10 cellular contexts compared by ENCODE assay signal in genomic region chr12:22658214-22658613, GRCh38. TPM values are rescaled to one million over a fixed set of nuclear protein-coding genes. Genes with fewer than 3 reads are reported as not detected.
DNase-seq lines count a peak whose midpoint lies in the region; ATAC-seq and TF ChIP-seq lines count a peak whose summit lies in the region.
"Had no signal": no experiment of that assay in that cellular context is flagged by ENCODE, and none has a peak within 500 bp of the region (broad histone marks: within the 10 kb centered on the region; RNA-seq: fewer than 3 reads in every experiment).

No MANE protein-coding gene starts in this region.

- H3K27me3 ChIP-seq in SK-N-SH (ENCODE audit: insufficient read depth) (no peaks in the 10 kb centered on the region), right cardiac atrium (ENCODE audit: control insufficient read depth, insufficient read depth) (no peaks in the 10 kb centered on the region)

- no peak for TF ChIP-seq POLR2A in lower leg skin (IDR thresholded peaks at IDR 0.05)

- 0 out of 4 replicates have a peak, but pooled peaks of 1 of the 2 experiments have one; percentile 10 for TF ChIP-seq EP300 in SK-N-SH (IDR thresholded peaks at IDR 0.05; ENCODE audit: borderline replicate concordance in 1 of 2, low read depth in 1 of 2, low read length in 1 of 2)

- H2AFZ ChIP-seq in SK-N-SH (ENCODE audit: low read depth) = no peak overlapping the region
- H2AFZ ChIP-seq: parathyroid adenoma had no signal

- peaks cover 0 to 8% of the 10 kb centered on the region in 2 experiments; a peak in 3 of 4 replicates for H3K4me1 ChIP-seq in SK-N-SH (ENCODE audit: control insufficient read depth in 1 of 2, insufficient read depth in 2 of 2, low read depth in 1 of 2, low read length in 1 of 2)
- no peaks in the 10 kb centered on the region for H3K4me1 ChIP-seq in right cardiac atrium (ENCODE audit: control insufficient read depth, insufficient read depth, low read length)
- H3K4me1 ChIP-seq: parathyroid adenoma had no signal

- peaks cover 16% of the 10 kb centered on the region; the same call in 1 of the 2 replicates for H3K79me2 ChIP-seq in SK-N-SH (ENCODE audit: insufficient read depth)
- H3K79me2 ChIP-seq: parathyroid adenoma had no signal

- intact Hi-C loops in right cardiac atrium (cut with DNase I) = no loop called here
- intact Hi-C loops in lower leg skin (cut with DNase I; ENCODE audit: low total_unique reads) = no loop called here

- POLR2A ChIA-PET in SK-N-SH (lab: Yijun Ruan, JAX) = no interaction called here

- H3K9me2 ChIP-seq in SK-N-SH = no peaks in the 10 kb centered on the region

- no peak overlapping the region for H3K4me3 ChIP-seq in SK-N-SH (ENCODE audit: low read depth in 2 of 2, low read length in 1 of 2)
- no peak overlapping the region for H3K4me3 ChIP-seq in right cardiac atrium (ENCODE audit: low read length)
- no peak overlapping the region for H3K4me3 ChIP-seq in lower leg skin (ENCODE audit: low read depth, poor library complexity, severe bottlenecking)

- WGBS in SK-N-SH (ENCODE audit: low lambda C conversion rate) = 57% methylated on average over 2 of the region's 2 CpGs
- 89% methylated on average over 2 of the region's 2 CpGs for WGBS in right cardiac atrium
- 86 to 87% methylated on average over 2 of the region's 2 CpGs for WGBS in lower leg skin, 2 donors

- H3F3A ChIP-seq in SK-N-SH (replicated peaks; ENCODE audit: insufficient read depth) = peaks cover 3% of the 10 kb centered on the region

- H3K27ac ChIP-seq in SK-N-SH (ENCODE audit: low read depth in 2 of 2, low read length in 1 of 2) = no peak overlapping the region; a peak in 1 of 4 replicates
- H3K27ac ChIP-seq in right cardiac atrium (ENCODE audit: low read length) = no peak overlapping the region
- H3K27ac ChIP-seq: parathyroid adenoma had no signal

- no peak for TF ChIP-seq CTCF in SK-N-SH (IDR thresholded peaks at IDR 0.05)
- no peak for TF ChIP-seq CTCF in lower leg skin (IDR thresholded peaks at IDR 0.05)

- H3K9ac ChIP-seq in SK-N-SH = no peak overlapping the region
- H3K9ac ChIP-seq: parathyroid adenoma had no signal

- no peak overlapping the region for H3K4me2 ChIP-seq in SK-N-SH

- CTCF ChIA-PET in SK-N-SH (lab: Yijun Ruan, JAX) = no interaction called here

- H4K20me1 ChIP-seq in SK-N-SH (ENCODE audit: insufficient read depth) = no peaks in the 10 kb centered on the region

- H3K9me3 ChIP-seq in SK-N-SH = no peaks in the 10 kb centered on the region
- H3K9me3 ChIP-seq in right cardiac atrium (ENCODE audit: control insufficient read depth, low read length) = no peaks in the 10 kb centered on the region

- ATAC-seq in right cardiac atrium = no peak

- peak in 2 of 3 donors; percentile 7 to 39 for DNase-seq in stimulated activated CD4-positive, alpha-beta T cell treated with anti-CD3 and anti-CD28 coated beads, Interleukin-12 subunit alpha, Interleukin-12 subunit beta, amount 100 ng/mL, for 48 hours (ENCODE audit: low read depth in 2 of 3, low spot score in 1 of 3)
- no peak for DNase-seq in stimulated activated CD4-positive, alpha-beta T cell treated with anti-CD3 and anti-CD28 coated beads, Interleukin-4, amount 100 ng/mL, for 1 hour
- DNase-seq in SK-N-SH (no peak), fibroblast of peridontal ligament (ENCODE audit: extremely low read depth) (peak; percentile 17), right cardiac atrium (no peak), NCI-H1436 treated with DMSO at 0.1 percent for 48 hours (lab: John Stamatoyannopoulos, UW) (no peak), lower leg skin (ENCODE audit: low spot score in 2 of 2) (no peak), NCI-H2081 treated with DMSO at 0.1 percent for 48 hours (lab: John Stamatoyannopoulos, UW) (no peak)
- DNase-seq: OCI-M1 had no signal

- peaks cover 21 to 26% of the 10 kb centered on the region in 2 experiments for H3K36me3 ChIP-seq in SK-N-SH (replicated peaks in 1 of 2; ENCODE audit: control insufficient read depth in 1 of 2, insufficient read depth in 2 of 2, low read length in 1 of 2)

- TF ChIP-seq RAD21 in SK-N-SH (IDR thresholded peaks at IDR 0.05; ENCODE audit: low read length) = no peak

TF ChIP-seq in SK-N-SH, 30 proteins besides CTCF, POLR2A, EP300 and RAD21 (continues in another document):
- TF ChIP-seq SMC3 (IDR thresholded peaks at IDR 0.05; ENCODE audit: low read depth, low read length) = no peak
- no peak for TF ChIP-seq USF2 (IDR thresholded peaks at IDR 0.05; ENCODE audit: borderline replicate concordance, low read depth, low read length)
- TF ChIP-seq SIN3A (IDR thresholded peaks at IDR 0.05; ENCODE audit: borderline replicate concordance, low read depth, low read length) = no peak
- no peak for TF ChIP-seq USF1 (IDR thresholded peaks at IDR 0.05; ENCODE audit: borderline replicate concordance, low read depth)
- TF ChIP-seq RCOR1 (IDR thresholded peaks at IDR 0.05; ENCODE audit: low read length) = no peak
- TF ChIP-seq TCF12 (IDR thresholded peaks at IDR 0.05) = peak; percentile 13; the same call in 1 of the 2 replicates
- no peak for TF ChIP-seq ELF1 (IDR thresholded peaks at IDR 0.05)
- TF ChIP-seq JUND (IDR thresholded peaks at IDR 0.05) = peak; percentile 19; the same call in 1 of the 2 replicates
- TF ChIP-seq RFX5 (IDR thresholded peaks at IDR 0.05; ENCODE audit: low read length) = no peak
- TF ChIP-seq, protein P1, sequence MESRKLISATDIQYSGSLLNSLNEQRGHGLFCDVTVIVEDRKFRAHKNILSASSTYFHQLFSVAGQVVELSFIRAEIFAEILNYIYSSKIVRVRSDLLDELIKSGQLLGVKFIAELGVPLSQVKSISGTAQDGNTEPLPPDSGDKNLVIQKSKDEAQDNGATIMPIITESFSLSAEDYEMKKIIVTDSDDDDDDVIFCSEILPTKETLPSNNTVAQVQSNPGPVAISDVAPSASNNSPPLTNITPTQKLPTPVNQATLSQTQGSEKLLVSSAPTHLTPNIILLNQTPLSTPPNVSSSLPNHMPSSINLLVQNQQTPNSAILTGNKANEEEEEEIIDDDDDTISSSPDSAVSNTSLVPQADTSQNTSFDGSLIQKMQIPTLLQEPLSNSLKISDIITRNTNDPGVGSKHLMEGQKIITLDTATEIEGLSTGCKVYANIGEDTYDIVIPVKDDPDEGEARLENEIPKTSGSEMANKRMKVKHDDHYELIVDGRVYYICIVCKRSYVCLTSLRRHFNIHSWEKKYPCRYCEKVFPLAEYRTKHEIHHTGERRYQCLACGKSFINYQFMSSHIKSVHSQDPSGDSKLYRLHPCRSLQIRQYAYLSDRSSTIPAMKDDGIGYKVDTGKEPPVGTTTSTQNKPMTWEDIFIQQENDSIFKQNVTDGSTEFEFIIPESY (IDR thresholded peaks at IDR 0.05; ENCODE audit: borderline replicate concordance, low read depth) = no peak
- TF ChIP-seq IRF3 (IDR thresholded peaks at IDR 0.05; ENCODE audit: low read depth, low read length) = no peak
- TF ChIP-seq CHD2 (IDR thresholded peaks at IDR 0.05; ENCODE audit: low read length, partially characterized antibody) = no peak
- TF ChIP-seq NFIC (IDR thresholded peaks at IDR 0.05; ENCODE audit: borderline replicate concordance) = no peak
- TF ChIP-seq FOXJ3 (CRISPR knock-in tag; IDR thresholded peaks at IDR 0.05) = no peak
- no peak for TF ChIP-seq GATA2 (CRISPR knock-in tag; IDR thresholded peaks at IDR 0.05)
- TF ChIP-seq, protein P2, sequence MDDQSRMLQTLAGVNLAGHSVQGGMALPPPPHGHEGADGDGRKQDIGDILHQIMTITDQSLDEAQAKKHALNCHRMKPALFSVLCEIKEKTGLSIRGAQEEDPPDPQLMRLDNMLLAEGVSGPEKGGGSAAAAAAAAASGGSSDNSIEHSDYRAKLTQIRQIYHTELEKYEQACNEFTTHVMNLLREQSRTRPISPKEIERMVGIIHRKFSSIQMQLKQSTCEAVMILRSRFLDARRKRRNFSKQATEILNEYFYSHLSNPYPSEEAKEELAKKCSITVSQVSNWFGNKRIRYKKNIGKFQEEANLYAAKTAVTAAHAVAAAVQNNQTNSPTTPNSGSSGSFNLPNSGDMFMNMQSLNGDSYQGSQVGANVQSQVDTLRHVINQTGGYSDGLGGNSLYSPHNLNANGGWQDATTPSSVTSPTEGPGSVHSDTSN (IDR thresholded peaks at IDR 0.05) = peak; percentile 79
- no peak for TF ChIP-seq NRF1 (IDR thresholded peaks at IDR 0.05; ENCODE audit: low read depth, low read length)
- TF ChIP-seq TAF1 (IDR thresholded peaks at IDR 0.05; ENCODE audit: borderline replicate concordance, low read depth, low read length) = no peak
- TF ChIP-seq FOSL2 (IDR thresholded peaks at IDR 0.05; ENCODE audit: borderline replicate concordance, low read depth) = peak; percentile 64
- no peak for TF ChIP-seq FOXM1 (IDR thresholded peaks at IDR 0.05; ENCODE audit: low read depth)
- no peak for TF ChIP-seq RXRA (IDR thresholded peaks at IDR 0.05; ENCODE audit: borderline replicate concordance, low read depth)

RNA-seq across cellular contexts. Expression of gene ETNK1, which starts 33.2 kb away (rescaled TPM):
- 7.7 and 7.9 TPM in 2 replicates for polyA plus RNA-seq in SK-N-SH (2012; rRNA removed)
- polyA plus RNA-seq in SK-N-SH (2012; cell fraction: cytosol; rRNA removed) = 6.7 and 7.3 TPM in 2 replicates
- 7.7 and 15.3 TPM in 2 replicates for polyA plus RNA-seq in SK-N-SH (2012; cell fraction: nucleus; rRNA removed)
- total RNA-seq in right cardiac atrium = 10 to 100 TPM; 21.0 to 36.2 (median 29.7) TPM
- 8.9 TPM for polyA plus RNA-seq in right cardiac atrium
- total RNA-seq in lower leg skin = 10 to 100 TPM; 21.1 to 35.1 (median 23.4) TPM

Comparison
In these comparisons a context has a peak if more than half of its experiments do, and no peak if none do; other contexts are left out.
1. DNase-seq: peak in stimulated activated CD4-positive, alpha-beta T cell treated with anti-CD3 and anti-CD28 coated beads, Interleukin-12 subunit alpha, Interleukin-12 subunit beta, amount 100 ng/mL, for 48 hours (2 of 3) and fibroblast of peridontal ligament (single experiment); none in stimulated activated CD4-positive, alpha-beta T cell treated with anti-CD3 and anti-CD28 coated beads, Interleukin-4, amount 100 ng/mL, for 1 hour (single experiment), SK-N-SH (single experiment), right cardiac atrium (0 of 3), NCI-H1436 treated with DMSO at 0.1 percent for 48 hours (single experiment), lower leg skin (0 of 2) and NCI-H2081 treated with DMSO at 0.1 percent for 48 hours (single experiment).